ENCODE assay signal across 14 cellular contexts in the genomic region with DNA sequence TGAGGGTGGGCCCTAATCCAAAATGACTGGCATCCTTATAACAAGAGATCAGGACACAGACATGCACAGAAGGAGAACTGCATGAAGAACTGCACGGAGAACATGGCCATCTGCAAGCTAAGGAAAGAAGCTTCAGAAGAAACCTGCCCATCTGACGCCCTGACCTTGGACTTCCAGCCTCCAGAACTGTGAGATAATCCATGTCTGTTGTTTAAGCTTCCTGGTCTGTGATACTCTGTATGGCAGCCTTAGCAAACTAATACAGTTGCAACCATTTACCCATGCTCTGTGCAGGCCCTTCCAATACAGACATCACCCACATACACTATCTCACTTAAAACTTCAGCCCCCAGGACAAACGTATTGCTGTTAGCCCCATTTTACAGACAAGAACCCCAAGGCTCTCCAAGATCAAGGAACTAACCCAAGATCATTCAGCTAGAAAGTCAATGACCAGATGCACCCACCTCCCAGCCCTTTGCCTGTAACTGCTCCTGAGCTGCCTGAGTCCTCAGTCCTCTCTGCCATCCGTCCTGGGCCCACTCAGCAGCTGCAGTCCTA. TPM values are rescaled to one million over a fixed set of nuclear protein-coding genes. Genes with fewer than 3 reads are reported as not detected.
DNase-seq lines count a peak whose midpoint lies in the region; ATAC-seq and TF ChIP-seq lines count a peak whose summit lies in the region.
"Had no signal": no experiment of that assay in that cellular context is flagged by ENCODE, and none has a peak within 500 bp of the region (broad histone marks: within the 10 kb centered on the region; RNA-seq: fewer than 3 reads in every experiment).

No MANE protein-coding gene starts in this region.

- H3K4me1 Mint-ChIP-seq in osteocyte (ENCODE audit: unreplicated experiment) = peaks cover 36% of the 10 kb centered on the region
- H3K4me1 Mint-ChIP-seq: activated CD4-positive, alpha-beta T cell treated with anti-CD3 and anti-CD28 coated beads for 36 hours had no signal

- TF ChIP-seq CTCF in PC-9 (conservative IDR thresholded peaks at IDR 0.05) = no peak
- no peak for TF ChIP-seq CTCF in osteocyte (IDR thresholded peaks at IDR 0.05)
- TF ChIP-seq CTCF in thyroid gland (IDR thresholded peaks at IDR 0.05) = no peak
- no peak for TF ChIP-seq CTCF in PC-3 (conservative IDR thresholded peaks at IDR 0.05; ENCODE audit: low read depth, low read length)

- H3K4me2 ChIP-seq in PC-9 = 0 out of 2 replicates have a peak overlapping the region, but pooled peaks have one; percentile 60
- H3K4me2 ChIP-seq in PC-3 (ENCODE audit: low read length) = no peak overlapping the region

- CTCF ChIA-PET in PC-9 (lab: Charles Lee) (no interaction called here), PC-3 (lab: Charles Lee) (no interaction called here)

- no peaks in the 10 kb centered on the region for H3K27me3 Mint-ChIP-seq in osteocyte (ENCODE audit: unreplicated experiment)
- H3K27me3 Mint-ChIP-seq: activated CD4-positive, alpha-beta T cell treated with anti-CD3 and anti-CD28 coated beads for 36 hours had no signal

- POLR2A ChIA-PET in PC-9 (lab: Charles Lee; ENCODE audit: unreplicated experiment) = no interaction called here
- POLR2A ChIA-PET in PC-3 (lab: Charles Lee; ENCODE audit: unreplicated experiment) = no interaction called here

- no peak overlapping the region for H3K9ac ChIP-seq in PC-3 (ENCODE audit: low read length)

- H3K4me3 Mint-ChIP-seq in osteocyte (ENCODE audit: unreplicated experiment) = no peak overlapping the region
- H3K4me3 Mint-ChIP-seq: activated CD4-positive, alpha-beta T cell treated with anti-CD3 and anti-CD28 coated beads for 36 hours had no signal

- peaks cover 11% of the 10 kb centered on the region; the same call in 1 of the 2 replicates for H3F3A ChIP-seq in PC-9 (ENCODE audit: insufficient read depth, low read depth)
- peaks cover 5% of the 10 kb centered on the region for H3F3A ChIP-seq in PC-3 (ENCODE audit: low read length, unreplicated experiment)

- H3K4me1 ChIP-seq in PC-9 (replicated peaks; ENCODE audit: insufficient read depth) = peaks cover 36% of the 10 kb centered on the region
- peaks cover 10 to 22% of the 10 kb centered on the region in 2 donors for H3K4me1 ChIP-seq in esophagus (ENCODE audit: control insufficient read depth in 2 of 2, insufficient read depth in 2 of 2, low read length in 1 of 2)
- H3K4me1 ChIP-seq in thyroid gland = peaks cover 81 to 94% of the 10 kb centered on the region in 2 donors
- peaks cover 30% of the 10 kb centered on the region for H3K4me1 ChIP-seq in PC-3 (ENCODE audit: insufficient read depth, low read length)

- TF ChIP-seq POLR2A in thyroid gland (IDR thresholded peaks at IDR 0.05) = no peak

- BruUV-seq in PC-9 (replicated peaks; lab: Mats Ljungman, UMichigan) = no TSS peak
- no TSS peak for BruUV-seq in PC-3 (replicated peaks; lab: Mats Ljungman, UMichigan)

- H2AFZ ChIP-seq in PC-9 = no peak overlapping the region
- no peak overlapping the region for H2AFZ ChIP-seq in PC-3 (ENCODE audit: low read length)

- no peaks in the 10 kb centered on the region for H3K9me2 ChIP-seq in PC-9 (ENCODE audit: insufficient read depth)
- H3K9me2 ChIP-seq in PC-3 (replicated peaks; ENCODE audit: low read length) = no peaks in the 10 kb centered on the region

- H3K4me3 ChIP-seq in PC-9 = no peak overlapping the region
- H3K4me3 ChIP-seq in esophagus (ENCODE audit: low read depth in 1 of 2, low read length in 2 of 2) = no peak overlapping the region
- H3K4me3 ChIP-seq in thyroid gland (replicated peaks in 1 of 3) = no peak overlapping the region
- no peak overlapping the region for H3K4me3 ChIP-seq in PC-3 (ENCODE audit: low read length)

- intact Hi-C loops in PC-9 (cut with micrococcal nuclease; ENCODE audit: unreplicated experiment) = loop anchor here (5.0 kb wide), 1 partner anchor 55 kb away; no protein-coding TSS in a partner anchor
- intact Hi-C loops in thyroid gland (cut with DNase I) = no loop called here
- intact Hi-C loops in PC-3 (cut with micrococcal nuclease) = no loop called here

- H4K20me1 ChIP-seq in PC-9 (ENCODE audit: insufficient read depth) (peaks cover 10% of the 10 kb centered on the region), PC-3 (ENCODE audit: low read length) (peaks cover 13% of the 10 kb centered on the region; the same call in 1 of the 2 replicates)

- no peak overlapping the region for H3K27ac ChIP-seq in PC-9
- peak overlapping the region; percentile 60 to 76 for H3K27ac ChIP-seq in esophagus (ENCODE audit: low read depth in 2 of 2, low read length in 1 of 2)
- peak overlapping the region; percentile 87 to 95 (median 92) for H3K27ac ChIP-seq in thyroid gland
- no peak overlapping the region for H3K27ac ChIP-seq in PC-3 (ENCODE audit: low read length)

- H3K36me3 Mint-ChIP-seq in osteocyte (ENCODE audit: unreplicated experiment) = peaks cover 1% of the 10 kb centered on the region

- peak overlapping the region; percentile 83 for H3K27ac Mint-ChIP-seq in osteocyte (ENCODE audit: unreplicated experiment)
- H3K27ac Mint-ChIP-seq: activated CD4-positive, alpha-beta T cell treated with anti-CD3 and anti-CD28 coated beads for 36 hours had no signal

- H3K79me2 ChIP-seq in PC-9 (ENCODE audit: low read depth) = peaks cover 75% of the 10 kb centered on the region
- peaks cover 94% of the 10 kb centered on the region for H3K79me2 ChIP-seq in PC-3 (ENCODE audit: low read length)

- WGBS in esophagus, 2 donors = 70 to 74% methylated on average over 4 of the region's 4 CpGs
- 76 to 79% methylated on average over 4 of the region's 4 CpGs for WGBS in thyroid gland, 2 donors

- no peaks in the 10 kb centered on the region for H3K9me3 Mint-ChIP-seq in osteocyte (ENCODE audit: unreplicated experiment)

- no peaks in the 10 kb centered on the region for H3K27me3 ChIP-seq in PC-9 (ENCODE audit: insufficient read depth, low read depth)
- no peaks in the 10 kb centered on the region for H3K27me3 ChIP-seq in esophagus (ENCODE audit: control insufficient read depth in 1 of 2, insufficient read depth in 2 of 2, low read length in 2 of 2)
- no peaks in the 10 kb centered on the region for H3K27me3 ChIP-seq in thyroid gland
- H3K27me3 ChIP-seq in PC-3 (ENCODE audit: low read length) = no peaks in the 10 kb centered on the region
- H3K27me3 ChIP-seq: heart left ventricle had no signal

- H3K9me3 ChIP-seq in PC-9 (ENCODE audit: insufficient read depth, low read depth) (no peaks in the 10 kb centered on the region), esophagus (ENCODE audit: control insufficient read depth in 2 of 2, insufficient read depth in 1 of 2, low read depth in 1 of 2, low read length in 1 of 2) (no peaks in the 10 kb centered on the region), thyroid gland (no peaks in the 10 kb centered on the region), PC-3 (ENCODE audit: low read length) (no peaks in the 10 kb centered on the region)
- H3K9me3 ChIP-seq: heart left ventricle had no signal

- no peak for ATAC-seq in HG02763 (IDR thresholded peaks at IDR 0.05; ENCODE audit: unreplicated experiment)
- ATAC-seq in PC-3 = no peak
- ATAC-seq in HG02798 (IDR thresholded peaks at IDR 0.05; ENCODE audit: poor library complexity, unreplicated experiment) = no peak
- ATAC-seq: activated CD4-positive, alpha-beta T cell treated with anti-CD3 and anti-CD28 coated beads for 36 hours; HCT116 had no signal

- DNase-seq in PC-9 (no peak), osteocyte (ENCODE audit: extremely low spot score, unreplicated experiment) (no peak), thyroid gland (peak in 1 of 2 donors; percentile 19), PC-3 (no peak)
- DNase-seq in stimulated activated CD4-positive, alpha-beta T cell treated with anti-CD3 and anti-CD28 coated beads, Interleukin-1b, Interleukin-23, amount 100 ng/mL, for 48 hours = no peak
- DNase-seq: activated CD4-positive, alpha-beta T cell treated with anti-CD3 and anti-CD28 coated beads for 36 hours; heart left ventricle; NCI-H2081 treated with DMSO at 0.1 percent for 48 hours; NCI-H748 treated with DMSO at 0.1 percent for 48 hours; T-helper 2 cell had no signal

- H3K36me3 ChIP-seq in PC-9 (ENCODE audit: low read depth) (no peaks in the 10 kb centered on the region), esophagus (ENCODE audit: control insufficient read depth in 2 of 2, insufficient read depth in 2 of 2, low read length in 1 of 2) (no peaks in the 10 kb centered on the region), thyroid gland (no peaks in the 10 kb centered on the region), PC-3 (ENCODE audit: low read depth, low read length) (no peaks in the 10 kb centered on the region)
- H3K36me3 ChIP-seq: heart left ventricle had no signal

RNA-seq across cellular contexts. Expression of gene DLG5, which starts 39.7 kb away (rescaled TPM):
- total RNA-seq in PC-9 (2021) (75.5 and 81.7 TPM in 2 replicates), osteocyte (69.8 and 72.4 TPM in 2 replicates), thyroid gland (10 to 100 TPM; 45.4 to 92.4 (median 61.2) TPM), PC-3 (2014; rRNA removed) (118 and 158 TPM in 2 replicates)
- polyA plus RNA-seq in esophagus = 10 to 100 TPM; 13.9 to 17.4 TPM

Comparison
In these comparisons a context has a peak if more than half of its experiments do, and no peak if none do; other contexts are left out.
1. H3K27ac ChIP-seq: peak in esophagus (2 of 2) and thyroid gland (3 of 3); none in PC-9 (single experiment) and PC-3 (single experiment).